In genomic region chr6:117401799-117402198, GRCh38 we compare ENCODE assay signal across 22 cellular contexts. TPM values are rescaled to one million over a fixed set of nuclear protein-coding genes. Genes with fewer than 3 reads are reported as not detected.
"Had no signal": no experiment of that assay in that cellular context is flagged by ENCODE, and none has a peak within 500 bp of the region (broad histone marks: within the 10 kb centered on the region; RNA-seq: fewer than 3 reads in every experiment).

No MANE protein-coding gene starts in this region.

- H3K4me1 ChIP-seq: SJSA1 had no signal

- H3K27me3 ChIP-seq: SJSA1 had no signal

- DNase-seq: IMR-90, Karpas-422, KG1, MM.1S, NCI-H1092 treated with DMSO at 0.1 percent for 48 hours, NCI-H1436, NCI-H187, NCI-H2029, NCI-H2081 treated with DMSO at 0.1 percent for 48 hours, NCI-H2171 treated with DMSO at 0.1 percent for 48 hours, NCI-H345, NCI-H446 treated with DMSO at 0.1 percent for 48 hours, NCI-H510A treated with DMSO at 0.1 percent for 48 hours, NCI-H526, NCI-H82, Right ventricle myocardium superior, RPMI8226, SIG-M5 had no signal

- H3K27ac ChIP-seq: SJSA1, SK-N-MC had no signal

- ATAC-seq: HepG2 had no signal

- H3K4me3 ChIP-seq: SJSA1, SK-N-MC had no signal

- FAIRE-seq: HepG2, RCC 7860 had no signal

- H3K36me3 ChIP-seq: SJSA1 had no signal

- H3K9me3 ChIP-seq: SJSA1 had no signal

RNA-seq across cellular contexts. Expression of gene ROS1, which starts 23.9 kb away (rescaled TPM):
- total RNA-seq: HepG2, SJSA1 had no signal
- polyA plus RNA-seq: HepG2 had no signal
